8 cellular contexts compared by ENCODE assay signal in the genomic region with DNA sequence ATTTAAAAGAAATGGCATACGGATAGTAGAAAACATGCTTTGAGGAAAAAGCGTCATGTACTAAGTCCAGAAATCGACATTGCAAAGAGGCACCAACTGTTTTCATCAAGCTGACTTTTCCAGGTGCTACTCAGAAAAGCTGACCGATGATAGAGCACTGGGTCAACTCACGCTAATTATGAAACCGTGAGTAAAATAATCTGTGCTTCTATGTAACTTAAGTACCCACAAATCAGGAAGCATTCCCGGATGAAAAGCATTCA. TPM values are rescaled to one million over a fixed set of nuclear protein-coding genes. Genes with fewer than 3 reads are reported as not detected.
A peak's percentile ranks its signal among the peaks of the same experiment; 100 is the strongest.
DNase-seq lines count a peak whose midpoint lies in the region; ATAC-seq, FAIRE-seq and TF ChIP-seq lines count a peak whose summit lies in the region.

No MANE protein-coding gene starts in this region.

- H3K9me3 ChIP-seq in Caco-2 (no peaks in the 10 kb centered on the region), mesodermal cell (ENCODE audit: control insufficient read depth, low read length) (no peaks in the 10 kb centered on the region)

- FAIRE-seq in bronchial epithelial cell (lab: Jason Lieb, UNC) = no peak

- H3K4me1 Mint-ChIP-seq in Caco-2 (ENCODE audit: low read depth, unreplicated experiment) = peaks cover 14% of the 10 kb centered on the region

- no TSS peak for BruUV-seq in Caco-2 (replicated peaks; lab: Mats Ljungman, UMichigan)

- CTCF ChIA-PET in Caco-2 (lab: Charles Lee) = no interaction called here

- no peak for DNase-seq in Caco-2
- DNase-seq in GM20000 (ENCODE audit: low spot score) = peak; percentile 31
- no peak for DNase-seq in bronchial epithelial cell (ENCODE audit: low read depth)
- no peak for DNase-seq in Ammon's horn (ENCODE audit: low spot score)
- DNase-seq in dedifferentiated amniotic fluid mesenchymal stem cell (ENCODE audit: extremely low spot score) = no peak
- no peak for DNase-seq in SW480 (ENCODE audit: low spot score)

- peak overlapping the region; percentile 93 for H3K27ac ChIP-seq in mesodermal cell (ENCODE audit: low read depth, low read length, severe bottlenecking)

- H3K36me3 Mint-ChIP-seq in Caco-2 (ENCODE audit: insufficient read depth, unreplicated experiment) = peaks cover 22% of the 10 kb centered on the region

- H3K27me3 Mint-ChIP-seq in Caco-2 (ENCODE audit: insufficient read depth, unreplicated experiment) = no peaks in the 10 kb centered on the region

- peak; percentile 10 for ATAC-seq in HG03558 (IDR thresholded peaks at IDR 0.05; ENCODE audit: extremely low read depth, unreplicated experiment)

- H3K4me3 ChIP-seq in Caco-2 (ENCODE audit: low read depth, low read length) (peak overlapping the region; percentile 73), bronchial epithelial cell (ENCODE audit: low read depth, low read length) (peak overlapping the region; percentile 86), mesodermal cell (ENCODE audit: extremely low read depth, insufficient read depth, low read length, poor library complexity, severe bottlenecking) (peak overlapping the region; percentile 85)

- H3K36me3 ChIP-seq in Caco-2 (ENCODE audit: control insufficient read depth, insufficient read depth, low read length) (no peaks in the 10 kb centered on the region), bronchial epithelial cell (ENCODE audit: control insufficient read depth, insufficient read depth, low read length) (no peaks in the 10 kb centered on the region), mesodermal cell (ENCODE audit: control insufficient read depth, insufficient read depth, low read length) (no peaks in the 10 kb centered on the region)

- no peaks in the 10 kb centered on the region for H3K9me3 Mint-ChIP-seq in Caco-2 (ENCODE audit: unreplicated experiment)

- H3K4me3 Mint-ChIP-seq in Caco-2 (ENCODE audit: unreplicated experiment) = peak overlapping the region; percentile 96

- WGBS in mesodermal cell (ENCODE audit: insufficient coverage in 2 of 2), 2 experiments = 9 to 25% methylated on average over 3 to 4 of the region's 7 CpGs

- intact Hi-C loops in Caco-2 (cut with micrococcal nuclease; ENCODE audit: unreplicated experiment) = loop anchor here (1.0 to 5.0 kb wide), 4 partner anchors 46 to 142 kb away; a partner anchor contains a TSS

- H3K4me1 ChIP-seq in Caco-2 (0 out of 2 replicates have a peak, but pooled peaks cover 5% of the 10 kb centered on the region), mesodermal cell (ENCODE audit: control insufficient read depth, insufficient read depth, low read length, poor library complexity, severe bottlenecking) (peaks cover 6% of the 10 kb centered on the region)

- POLR2A ChIA-PET in Caco-2 (lab: Charles Lee) = no interaction called here

- H3K27me3 ChIP-seq in Caco-2 (replicated peaks; ENCODE audit: control insufficient read depth, insufficient read depth, low read length) (no peaks in the 10 kb centered on the region), bronchial epithelial cell (ENCODE audit: control insufficient read depth, insufficient read depth, low read length) (no peaks in the 10 kb centered on the region)

- peak overlapping the region; percentile 98 for H3K27ac Mint-ChIP-seq in Caco-2 (ENCODE audit: unreplicated experiment)

- TF ChIP-seq CTCF in Caco-2 (IDR thresholded peaks at IDR 0.05; ENCODE audit: insufficient read depth in 1 of 2, low read depth in 1 of 2, low read length in 1 of 2, severe bottlenecking in 1 of 2, unreplicated experiment in 1 of 2) (no peak), GM20000 (IDR thresholded peaks at IDR 0.05; ENCODE audit: extremely low read depth, missing control alignments) (no peak), bronchial epithelial cell (IDR thresholded peaks at IDR 0.05; ENCODE audit: insufficient read depth, low read length, severe bottlenecking) (no peak)

RNA-seq across cellular contexts. Expression of a gene that starts 0.4 kb away (rescaled TPM):
- total RNA-seq in Caco-2 (2022) (34.7 and 36.1 TPM in 2 replicates), bronchial epithelial cell (5.5 and 9.7 TPM in 2 replicates)
- polyA plus RNA-seq in mesodermal cell (2013, experiment 1 of 2) = 11.5 TPM
- 14.4 TPM for polyA plus RNA-seq in mesodermal cell (2013, experiment 2 of 2)

RNA-seq across cellular contexts. Expression of a gene that starts 45.3 kb away (rescaled TPM):
- total RNA-seq in Caco-2 (2022) (3.6 and 3.9 TPM in 2 replicates), bronchial epithelial cell (under 0.01 and 0.38 TPM in 2 replicates)
- 1.6 TPM for polyA plus RNA-seq in mesodermal cell (2013, experiment 1 of 2)
- 1.3 TPM for polyA plus RNA-seq in mesodermal cell (2013, experiment 2 of 2)
